ENCODE assay signal across 8 cellular contexts in the genomic region with DNA sequence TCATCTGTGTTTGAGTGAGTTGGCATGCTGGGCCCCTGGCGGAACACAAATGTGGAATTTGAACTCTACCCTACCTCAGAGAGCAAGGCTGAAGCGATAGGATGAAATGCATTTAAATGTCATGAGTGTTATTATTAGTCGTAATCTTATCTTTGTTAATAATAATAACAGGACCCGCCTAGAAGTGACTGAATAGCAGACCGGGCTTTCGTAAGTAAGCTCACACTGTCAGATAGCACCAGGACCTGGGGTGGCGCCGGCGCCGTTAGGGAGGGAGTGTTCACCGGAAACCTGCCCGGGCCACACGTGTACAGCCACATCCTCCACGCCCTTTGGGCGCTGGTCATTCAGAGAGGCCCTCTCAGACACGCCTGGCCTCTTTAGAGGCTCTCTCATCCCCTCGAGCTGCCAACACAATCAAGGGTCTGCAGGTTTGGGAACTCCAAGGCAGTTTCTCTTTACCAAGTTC.
DNase-seq lines count a peak whose midpoint lies in the region; ATAC-seq, FAIRE-seq and TF ChIP-seq lines count a peak whose summit lies in the region.

No MANE protein-coding gene starts in this region.

- no peak for FAIRE-seq in RCC 7860 (lab: Jason Lieb, UNC)

- ATAC-seq in GM18909 (IDR thresholded peaks at IDR 0.05; ENCODE audit: poor library complexity, unreplicated experiment) (peak; percentile 70), HG03135 (IDR thresholded peaks at IDR 0.05; ENCODE audit: unreplicated experiment) (peak; percentile 68), omental fat pad (ENCODE audit: low FRiP score) (peak; percentile 53)

- peak in 3 of 4 experiments; percentile 26 to 39 (median 29) for DNase-seq in activated CD4-positive, CD25-positive, alpha-beta regulatory T cell (lab: John Stamatoyannopoulos, UW)
- peak; percentile 39 for DNase-seq in effector CD4-positive, alpha-beta T cell
- no peak for DNase-seq in omental fat pad (ENCODE audit: low spot score)
- no peak for DNase-seq in RCC 7860 (ENCODE audit: low spot score)
- DNase-seq in hypothalamus (lab: John Stamatoyannopoulos, UW) = no peak
- no peak for DNase-seq in NCI-H2081 (lab: John Stamatoyannopoulos, UW)

- no peak for TF ChIP-seq CTCF in omental fat pad (IDR thresholded peaks at IDR 0.05)

Comparison
In these comparisons a context has a peak if more than half of its experiments do, and no peak if none do; other contexts are left out.
1. DNase-seq: peak in activated CD4-positive, CD25-positive, alpha-beta regulatory T cell (3 of 4) and effector CD4-positive, alpha-beta T cell (single experiment); none in omental fat pad (single experiment), RCC 7860 (single experiment), hypothalamus (0 of 51) and NCI-H2081 (0 of 2).
2. Peak in every context shown above with its lines, with median percentiles within 50 percentile points of each other: ATAC-seq.